8 cellular contexts compared by ENCODE assay signal in genomic region chr2:74497777-74498499, GRCh38. TPM values are rescaled to one million over a fixed set of nuclear protein-coding genes. Genes with fewer than 3 reads are reported as not detected.
A peak's percentile ranks its signal among the peaks of the same experiment; 100 is the strongest.
DNase-seq lines count a peak whose midpoint lies in the region; ATAC-seq and TF ChIP-seq lines count a peak whose summit lies in the region.

No MANE protein-coding gene starts in this region.

- H3K27me3 Mint-ChIP-seq in neural progenitor cell (ENCODE audit: insufficient read depth, low read depth): peaks cover 70% of the 10 kb centered on the region

- TF ChIP-seq EP300 in esophagus muscularis mucosa (IDR thresholded peaks at IDR 0.05): no peak

- H3K4me2 ChIP-seq in PC-9 (peak overlapping the region; percentile 88), neural progenitor cell (peak overlapping the region; percentile 91)

- ATAC-seq in GM18498 (IDR thresholded peaks at IDR 0.05; ENCODE audit: unreplicated experiment) (no peak), GM21576 (IDR thresholded peaks at IDR 0.05; ENCODE audit: unreplicated experiment) (no peak)

- H3K36me3 Mint-ChIP-seq in neural progenitor cell: peaks cover 3% of the 10 kb centered on the region

- H3K27ac ChIP-seq in PC-9 (peak overlapping the region; percentile 27; the same call in 1 of the 2 replicates), esophagus muscularis mucosa (replicated peaks in 1 of 4) (no peak overlapping the region), neural progenitor cell (no peak overlapping the region)

- no peaks in the 10 kb centered on the region for H3K9me2 ChIP-seq in PC-9 (ENCODE audit: insufficient read depth)

- peaks cover 16% of the 10 kb centered on the region for H3K4me1 ChIP-seq in PC-9 (replicated peaks; ENCODE audit: insufficient read depth)
- peaks cover 30 to 39% (median 36%) of the 10 kb centered on the region in 4 donors for H3K4me1 ChIP-seq in esophagus muscularis mucosa
- peaks cover 31% of the 10 kb centered on the region for H3K4me1 ChIP-seq in neural progenitor cell

- no peaks in the 10 kb centered on the region for H3K36me3 ChIP-seq in PC-9 (ENCODE audit: low read depth)
- H3K36me3 ChIP-seq in esophagus muscularis mucosa: peaks cover 7 to 17% (median 17%) of the 10 kb centered on the region in 4 donors
- H3K36me3 ChIP-seq in neural progenitor cell: no peaks in the 10 kb centered on the region

- peaks cover 2% of the 10 kb centered on the region for H3K9me3 Mint-ChIP-seq in neural progenitor cell

- CTCF ChIA-PET in GM10248 (lab: Yijun Ruan, JAX): interaction anchor here (0.7 to 1.6 kb wide), 9 partner anchors 15 to 90 kb away, joined by 3 to 7 read pairs (median 3); partner anchors contain the start of genes AUP1, CCDC142, HTRA2 and TLX2
- CTCF ChIA-PET in PC-9 (lab: Charles Lee): interaction anchor here (0.6 to 0.7 kb wide), 2 partner anchors 14 to 91 kb away, joined by 4 read pairs; no protein-coding TSS in a partner anchor

- H3K79me2 ChIP-seq in PC-9 (ENCODE audit: low read depth) (peaks cover 10% of the 10 kb centered on the region; the same call in 1 of the 2 replicates), neural progenitor cell (ENCODE audit: low read depth) (no peaks in the 10 kb centered on the region)

- intact Hi-C loops in PC-9 (cut with micrococcal nuclease; ENCODE audit: unreplicated experiment): no loop called here
- intact Hi-C loops in esophagus muscularis mucosa (cut with DNase I): no loop called here

- H3K4me1 Mint-ChIP-seq in neural progenitor cell: peaks cover 32% of the 10 kb centered on the region

- peak overlapping the region; percentile 88 for H2AFZ ChIP-seq in PC-9
- peak overlapping the region; percentile 66 for H2AFZ ChIP-seq in neural progenitor cell (replicated peaks)

- peaks cover 16% of the 10 kb centered on the region; the same call in 1 of the 2 replicates for H3F3A ChIP-seq in PC-9 (ENCODE audit: insufficient read depth, low read depth)
- peaks cover 41% of the 10 kb centered on the region for H3F3A ChIP-seq in neural progenitor cell (ENCODE audit: low read depth)

- H3K27me3 ChIP-seq in PC-9 (ENCODE audit: insufficient read depth, low read depth) (no peaks in the 10 kb centered on the region), esophagus muscularis mucosa (peaks cover 0 to 62% (median 48%) of the 10 kb centered on the region in 4 donors), neural progenitor cell (peaks cover 89% of the 10 kb centered on the region)

- H3K9me3 ChIP-seq in PC-9 (ENCODE audit: insufficient read depth, low read depth): no peaks in the 10 kb centered on the region
- H3K9me3 ChIP-seq in esophagus muscularis mucosa: no peaks in the 10 kb centered on the region
- H3K9me3 ChIP-seq in neural progenitor cell (ENCODE audit: low read depth): no peaks in the 10 kb centered on the region

- TF ChIP-seq CTCF in GM10248 (IDR thresholded peaks at IDR 0.05; ENCODE audit: control extremely low read depth, extremely low read depth, low read depth, missing control alignments): no peak
- TF ChIP-seq CTCF in PC-9 (conservative IDR thresholded peaks at IDR 0.05): no peak
- TF ChIP-seq CTCF in esophagus muscularis mucosa (IDR thresholded peaks at IDR 0.05): no peak
- TF ChIP-seq CTCF in neural progenitor cell (IDR thresholded peaks at IDR 0.05): no peak

- BruUV-seq in PC-9 (replicated peaks; lab: Mats Ljungman, UMichigan): TSS peak; percentile 44

- H4K20me1 ChIP-seq in PC-9 (ENCODE audit: insufficient read depth) (no peaks in the 10 kb centered on the region), neural progenitor cell (ENCODE audit: low read depth) (peaks cover 35% of the 10 kb centered on the region)

- H3K4me3 ChIP-seq in PC-9: peak overlapping the region; percentile 62
- peak overlapping the region; percentile 31 to 40 (median 38) for H3K4me3 ChIP-seq in esophagus muscularis mucosa
- H3K4me3 ChIP-seq in neural progenitor cell: peak overlapping the region; percentile 48

- TF ChIP-seq POLR2A in esophagus muscularis mucosa (IDR thresholded peaks at IDR 0.05; ENCODE audit: low read depth): no peak

- H3K4me3 Mint-ChIP-seq in neural progenitor cell: peak overlapping the region; percentile 81

- POLR2A ChIA-PET in GM10248 (lab: Yijun Ruan, JAX) (no interaction called here), PC-9 (lab: Charles Lee; ENCODE audit: unreplicated experiment) (interaction anchor here (0.6 kb wide), 1 partner anchor 39 kb away, joined by 4 read pairs; the partner anchor contains the start of gene WBP1)

- H3K27ac Mint-ChIP-seq in neural progenitor cell: no peak overlapping the region

- peak; percentile 47 for DNase-seq in GM10248 (ENCODE audit: extremely low spot score)
- peak; percentile 68 to 69 for DNase-seq in PC-9
- no peak for DNase-seq in esophagus muscularis mucosa (ENCODE audit: extremely low spot score)
- peak; percentile 57 for DNase-seq in neural progenitor cell (ENCODE audit: low spot score)
- DNase-seq in NCI-H1436 (lab: John Stamatoyannopoulos, UW): no peak
- DNase-seq in NCI-H2107 (lab: John Stamatoyannopoulos, UW): no peak

- WGBS in esophagus muscularis mucosa: 3% methylated on average over 25 of the region's 61 CpGs

- no peak overlapping the region for H3K9ac ChIP-seq in neural progenitor cell

RNA-seq across cellular contexts. Expression of gene LBX2, which starts 1.5 kb away (rescaled TPM):
- 0.76 and 2.0 TPM in 2 replicates for total RNA-seq in PC-9 (2021)
- 1 to 10 TPM in 1 of 4 donors, under 1 TPM in 3; 0.32 to 1.7 (median 0.84) TPM for total RNA-seq in esophagus muscularis mucosa
- 0.12 TPM in 1 of 2 replicates, not detected in the other for total RNA-seq in neural progenitor cell (ENCODE audit: low replicate concordance)

RNA-seq across cellular contexts. Expression of gene PCGF1, which starts 9.6 kb away (rescaled TPM):
- total RNA-seq in PC-9 (2021) (24.9 and 31.3 TPM in 2 replicates), esophagus muscularis mucosa (10 to 100 TPM; 11.3 to 14.1 (median 12.7) TPM), neural progenitor cell (ENCODE audit: low replicate concordance) (10.9 and 13.8 TPM in 2 replicates)

RNA-seq across cellular contexts. Expression of gene TTC31, which starts 15.1 kb away (rescaled TPM):
- total RNA-seq in PC-9 (2021) (20.1 and 21.8 TPM in 2 replicates), esophagus muscularis mucosa (10 to 100 TPM; 17.4 to 23.0 (median 20.6) TPM), neural progenitor cell (ENCODE audit: low replicate concordance) (22.6 and 41.1 TPM in 2 replicates)

RNA-seq across cellular contexts. Expression of gene CCDC142, which starts 15.1 kb away (rescaled TPM):
- 16.8 and 19.8 TPM in 2 replicates for total RNA-seq in PC-9 (2021)
- 10 to 100 TPM in 3 of 4 donors, 1 to 10 TPM in 1; 9.6 to 27.8 (median 19.2) TPM for total RNA-seq in esophagus muscularis mucosa
- total RNA-seq in neural progenitor cell (ENCODE audit: low replicate concordance): 12.0 and 22.3 TPM in 2 replicates

RNA-seq across cellular contexts. Expression of gene TLX2, which starts 16.3 kb away (rescaled TPM):
- 3.1 and 3.8 TPM in 2 replicates for total RNA-seq in PC-9 (2021)
- total RNA-seq in esophagus muscularis mucosa: under 1 TPM in 3 of 4 donors, not detected in 1; 0.42 to 0.99 (median 0.84) TPM
- total RNA-seq in neural progenitor cell (ENCODE audit: low replicate concordance): not detected in 2 replicates

Comparison
In these comparisons a context has a peak if more than half of its experiments do, and no peak if none do; other contexts are left out.
1. DNase-seq: peak in GM10248 (single experiment), PC-9 (2 of 2) and neural progenitor cell (single experiment); none in esophagus muscularis mucosa (single experiment), NCI-H1436 (single experiment) and NCI-H2107 (single experiment).
2. Peak in every context shown above with its lines, with median percentiles within 50 percentile points of each other: H3K4me3 ChIP-seq.